Comparison of ENCODE assay signal across 8 cellular contexts in genomic region chr3:42582474-42583070, GRCh38. TPM values are rescaled to one million over a fixed set of nuclear protein-coding genes. Genes with fewer than 3 reads are reported as not detected.
DNase-seq lines count a peak whose midpoint lies in the region; ATAC-seq, FAIRE-seq and TF ChIP-seq lines count a peak whose summit lies in the region.

No MANE protein-coding gene starts in this region.

- H3K27ac ChIP-seq in astrocyte (ENCODE audit: low read depth, low read length) (peak overlapping the region; percentile 78), right lobe of liver (peak overlapping the region; percentile 64 to 82 (median 70)), upper lobe of left lung (peak overlapping the region; percentile 85 to 96 (median 88))

- H3K4me3 ChIP-seq in astrocyte (ENCODE audit: insufficient read depth, low read depth, low read length) (peak overlapping the region; percentile 80), right lobe of liver (peak overlapping the region; percentile 90 to 95 (median 91)), upper lobe of left lung (peak overlapping the region; percentile 38 to 94 (median 75))

- peak overlapping the region; percentile 89 for H3K9ac ChIP-seq in astrocyte (ENCODE audit: low read length)

- H3K4me3 Mint-ChIP-seq in activated naive CD4-positive, alpha-beta T cell treated with anti-CD3 and anti-CD28 coated beads for 36 hours = peak overlapping the region; percentile 90
- peak overlapping the region; percentile 88 for H3K4me3 Mint-ChIP-seq in astrocyte (ENCODE audit: unreplicated experiment)

- H3K27me3 Mint-ChIP-seq in activated naive CD4-positive, alpha-beta T cell treated with anti-CD3 and anti-CD28 coated beads for 36 hours (ENCODE audit: low read depth) = no peaks in the 10 kb centered on the region
- H3K27me3 Mint-ChIP-seq in astrocyte (ENCODE audit: low read depth, unreplicated experiment) = no peaks in the 10 kb centered on the region

- H3K9me3 ChIP-seq in astrocyte (ENCODE audit: insufficient read depth, low read depth, low read length) = no peaks in the 10 kb centered on the region
- H3K9me3 ChIP-seq in right lobe of liver = no peaks in the 10 kb centered on the region
- no peaks in the 10 kb centered on the region for H3K9me3 ChIP-seq in upper lobe of left lung

- H4K20me1 ChIP-seq in astrocyte (ENCODE audit: insufficient read depth, low read length) = peaks cover 12% of the 10 kb centered on the region

- no peak for TF ChIP-seq EP300 in upper lobe of left lung (IDR thresholded peaks at IDR 0.05)

- ATAC-seq in right lobe of liver (no peak), upper lobe of left lung (ENCODE audit: low FRiP score in 2 of 2) (no peak), GM21737 (IDR thresholded peaks at IDR 0.05; ENCODE audit: unreplicated experiment) (no peak)

- H3K27ac Mint-ChIP-seq in activated naive CD4-positive, alpha-beta T cell treated with anti-CD3 and anti-CD28 coated beads for 36 hours = peak overlapping the region; percentile 93
- H3K27ac Mint-ChIP-seq in astrocyte (ENCODE audit: unreplicated experiment) = no peak overlapping the region

- no peak for TF ChIP-seq CTCF in astrocyte (IDR thresholded peaks at IDR 0.05; ENCODE audit: insufficient read depth, low read depth, low read length)
- no peak for TF ChIP-seq CTCF in right lobe of liver (IDR thresholded peaks at IDR 0.05)
- TF ChIP-seq CTCF in upper lobe of left lung (IDR thresholded peaks at IDR 0.05) = no peak

- H3K4me2 ChIP-seq in astrocyte (ENCODE audit: low read length) = peak overlapping the region; percentile 97

- peaks cover 42% of the 10 kb centered on the region for H3K79me2 ChIP-seq in astrocyte (ENCODE audit: insufficient read depth, low read length)

- no peaks in the 10 kb centered on the region for H3K27me3 ChIP-seq in astrocyte (ENCODE audit: insufficient read depth, low read length)
- no peaks in the 10 kb centered on the region for H3K27me3 ChIP-seq in right lobe of liver
- no peaks in the 10 kb centered on the region for H3K27me3 ChIP-seq in upper lobe of left lung

- H3K4me1 ChIP-seq in astrocyte (ENCODE audit: insufficient read depth, low read length) (peaks cover 6% of the 10 kb centered on the region), right lobe of liver (peaks cover 0 to 11% (median 6%) of the 10 kb centered on the region in 4 donors), upper lobe of left lung (peaks cover 14 to 32% (median 24%) of the 10 kb centered on the region in 4 donors)

- TF ChIP-seq POLR2A in right lobe of liver (IDR thresholded peaks at IDR 0.05) = no peak
- TF ChIP-seq POLR2A in upper lobe of left lung (IDR thresholded peaks at IDR 0.05) = no peak

- H3K4me1 Mint-ChIP-seq in activated naive CD4-positive, alpha-beta T cell treated with anti-CD3 and anti-CD28 coated beads for 36 hours (ENCODE audit: low read depth) = peaks cover 39% of the 10 kb centered on the region
- peaks cover 4% of the 10 kb centered on the region for H3K4me1 Mint-ChIP-seq in astrocyte (ENCODE audit: low read depth, unreplicated experiment)

- FAIRE-seq in astrocyte (lab: Jason Lieb, UNC) = no peak

- no peak for DNase-seq in activated naive CD4-positive, alpha-beta T cell treated with anti-CD3 and anti-CD28 coated beads for 36 hours
- DNase-seq in activated naive CD4-positive, alpha-beta T cell (lab: John Stamatoyannopoulos, UW) = no peak
- DNase-seq in astrocyte (ENCODE audit: low read depth) = no peak
- no peak for DNase-seq in right lobe of liver
- DNase-seq in upper lobe of left lung = no peak
- DNase-seq in OCI-M2 (lab: John Stamatoyannopoulos, UW; ENCODE audit: unreplicated experiment) = no peak
- DNase-seq in CD1c-positive myeloid dendritic cell (ENCODE audit: extremely low spot score) = no peak

- peaks cover 3% of the 10 kb centered on the region for H3K36me3 ChIP-seq in astrocyte (ENCODE audit: insufficient read depth, low read length)
- no peaks in the 10 kb centered on the region for H3K36me3 ChIP-seq in right lobe of liver
- no peaks in the 10 kb centered on the region for H3K36me3 ChIP-seq in upper lobe of left lung

- intact Hi-C loops in activated naive CD4-positive, alpha-beta T cell treated with anti-CD3 and anti-CD28 coated beads for 36 hours (cut with micrococcal nuclease) = loop anchor here (1.0 to 10.0 kb wide), 10 partner anchors 8 to 702 kb away; partner anchors contain the start of genes CCDC13, HIGD1A, NKTR and SNRK
- intact Hi-C loops in right lobe of liver (cut with DNase I) = no loop called here

- 0% methylated on average over 3 of the region's 3 CpGs for WGBS in right lobe of liver (ENCODE audit: insufficient coverage, low coverage, low lambda C conversion rate, missing lambda C conversion rate)
- 0 to 5% methylated on average over 3 of the region's 3 CpGs for WGBS in upper lobe of left lung, 2 donors

- peak overlapping the region; percentile 95 for H2AFZ ChIP-seq in astrocyte (ENCODE audit: low read depth, low read length)

- peaks cover 9% of the 10 kb centered on the region for H3K36me3 Mint-ChIP-seq in activated naive CD4-positive, alpha-beta T cell treated with anti-CD3 and anti-CD28 coated beads for 36 hours (ENCODE audit: low read depth)
- no peaks in the 10 kb centered on the region for H3K36me3 Mint-ChIP-seq in astrocyte (ENCODE audit: low read depth, unreplicated experiment)

- CTCF ChIA-PET in activated naive CD4-positive, alpha-beta T cell treated with anti-CD3 and anti-CD28 coated beads for 36 hours (lab: Charles Lee) = interaction anchor here (0.7 to 3.4 kb wide), 9 partner anchors 19 to 786 kb away, joined by 3 to 24 read pairs (median 3); partner anchors contain the start of genes NKTR, VIPR1 and ZBTB47

- H3K9me3 Mint-ChIP-seq in activated naive CD4-positive, alpha-beta T cell treated with anti-CD3 and anti-CD28 coated beads for 36 hours = no peaks in the 10 kb centered on the region
- H3K9me3 Mint-ChIP-seq in astrocyte (ENCODE audit: unreplicated experiment) = no peaks in the 10 kb centered on the region

RNA-seq across cellular contexts. Expression of gene SEC22C, which starts 0.8 kb away (rescaled TPM):
- 10 to 100 TPM; 41.2 to 45.9 TPM for total RNA-seq in activated naive CD4-positive, alpha-beta T cell treated with anti-CD3 and anti-CD28 coated beads for 36 hours
- total RNA-seq in astrocyte (36.7 and 37.4 TPM in 2 replicates), right lobe of liver (10 to 100 TPM; 11.3 to 23.6 (median 13.8) TPM), upper lobe of left lung (10 to 100 TPM; 36.3 to 59.7 (median 50.6) TPM)

RNA-seq across cellular contexts. Expression of gene SS18L2, which starts 8.1 kb away (rescaled TPM):
- total RNA-seq in activated naive CD4-positive, alpha-beta T cell treated with anti-CD3 and anti-CD28 coated beads for 36 hours = 10 to 100 TPM; 38.8 to 39.1 TPM
- total RNA-seq in astrocyte = 22.8 and 26.1 TPM in 2 replicates
- total RNA-seq in right lobe of liver = 10 to 100 TPM; 12.0 to 22.8 (median 16.5) TPM
- 10 to 100 TPM in 4 of 6 donors, 1 to 10 TPM in 2; 2.6 to 25.8 (median 17.9) TPM for total RNA-seq in upper lobe of left lung

RNA-seq across cellular contexts. Expression of gene NKTR, which starts 17.9 kb away (rescaled TPM):
- total RNA-seq in activated naive CD4-positive, alpha-beta T cell treated with anti-CD3 and anti-CD28 coated beads for 36 hours = 10 to 100 TPM; 62.1 to 65.9 TPM
- 58.9 and 70.3 TPM in 2 replicates for total RNA-seq in astrocyte
- 10 to 100 TPM; 21.9 to 35.2 (median 28.4) TPM for total RNA-seq in right lobe of liver
- total RNA-seq in upper lobe of left lung = 100 to 1,000 TPM in 3 of 6 donors, 10 to 100 TPM in 3; 53.7 to 231 (median 103) TPM
